In genomic region chr17:77501101-77501566, GRCh38 we compare ENCODE assay signal across 8 cellular contexts.
DNase-seq lines count a peak whose midpoint lies in the region; ATAC-seq, FAIRE-seq and TF ChIP-seq lines count a peak whose summit lies in the region.

No MANE protein-coding gene starts in this region.

- intact Hi-C loops in activated CD4-positive, alpha-beta T cell treated with anti-CD3 and anti-CD28 coated beads for 36 hours (cut with DNase I, micrococcal nuclease): no loop called here
- intact Hi-C loops in Caco-2 (cut with micrococcal nuclease; ENCODE audit: unreplicated experiment): no loop called here

- BruUV-seq in Caco-2 (replicated peaks; lab: Mats Ljungman, UMichigan): no TSS peak

- DNase-seq in activated CD4-positive, alpha-beta T cell treated with anti-CD3 and anti-CD28 coated beads for 36 hours: peak; percentile 72
- DNase-seq in activated CD4-positive, alpha-beta T cell treated with anti-CD3 and anti-CD28 coated beads for 4 hours: no peak
- DNase-seq in OCI-M1 (lab: John Stamatoyannopoulos, UW) (peak; percentile 18), H1 (ENCODE audit: low read depth in 1 of 2, low spot score in 2 of 2) (no peak), NOMO-1 treated with dmso at 0.1 percent for 144 hours (lab: John Stamatoyannopoulos, UW; ENCODE audit: unreplicated experiment) (no peak), Caco-2 (no peak)
- peak; percentile 70 for DNase-seq in stimulated activated CD8-positive, alpha-beta memory T cell treated with anti-CD3 and anti-CD28 coated beads, Interleukin-4, amount 100 ng/mL, for 48 hours

- no peaks in the 10 kb centered on the region for H3K4me1 Mint-ChIP-seq in activated CD4-positive, alpha-beta T cell treated with anti-CD3 and anti-CD28 coated beads for 36 hours
- H3K4me1 Mint-ChIP-seq in Caco-2 (ENCODE audit: low read depth, unreplicated experiment): no peaks in the 10 kb centered on the region

- no peak overlapping the region for H3K4me3 Mint-ChIP-seq in activated CD4-positive, alpha-beta T cell treated with anti-CD3 and anti-CD28 coated beads for 36 hours
- no peak overlapping the region for H3K4me3 Mint-ChIP-seq in Caco-2 (ENCODE audit: unreplicated experiment)

- peak in 1 of 2 experiments; percentile 39; a peak in 3 of 4 replicates for TF ChIP-seq RAD21 in H1 (IDR thresholded peaks at IDR 0.05 in 1 of 2, conservative IDR thresholded peaks at IDR 0.05 in 1 of 2; ENCODE audit: low read depth in 2 of 2, low read length in 2 of 2)

- FAIRE-seq in H1 (lab: Jason Lieb, UNC): no peak

- no peaks in the 10 kb centered on the region for H3K27me3 ChIP-seq in H1 (replicated peaks in 1 of 4; ENCODE audit: control insufficient read depth in 3 of 4, extremely low read depth in 1 of 4, insufficient read depth in 3 of 4, low read length in 3 of 4)
- no peaks in the 10 kb centered on the region for H3K27me3 ChIP-seq in Caco-2 (replicated peaks; ENCODE audit: control insufficient read depth, insufficient read depth, low read length)

- H3K23ac ChIP-seq in H1 (ENCODE audit: insufficient read length): no peak overlapping the region

- H3K36me3 Mint-ChIP-seq in activated CD4-positive, alpha-beta T cell treated with anti-CD3 and anti-CD28 coated beads for 36 hours (ENCODE audit: low read depth): peaks cover 23% of the 10 kb centered on the region
- H3K36me3 Mint-ChIP-seq in Caco-2 (ENCODE audit: insufficient read depth, unreplicated experiment): peaks cover 73% of the 10 kb centered on the region

- 78% methylated on average over 12 of the region's 12 CpGs; no CpG with 5 or more reads in 1 of the 2 experiments for WGBS in H1 (ENCODE audit: extremely low coverage in 1 of 2, insufficient coverage in 1 of 2, insufficient read length in 1 of 2, insufficient replicate concordance in 2 of 2, low coverage in 1 of 2, low lambda C conversion rate in 2 of 2, missing lambda C conversion rate in 1 of 2), 2 experiments

- no peak overlapping the region for H3K4me2 ChIP-seq in H1 (ENCODE audit: insufficient read depth in 1 of 2, low read depth in 2 of 2, low read length in 2 of 2)

- no peaks in the 10 kb centered on the region for H3K9me3 Mint-ChIP-seq in activated CD4-positive, alpha-beta T cell treated with anti-CD3 and anti-CD28 coated beads for 36 hours (ENCODE audit: low read depth)
- no peaks in the 10 kb centered on the region for H3K9me3 Mint-ChIP-seq in Caco-2 (ENCODE audit: unreplicated experiment)

- TF ChIP-seq EP300 in H1 (IDR thresholded peaks at IDR 0.05; ENCODE audit: borderline replicate concordance in 1 of 2, low read depth in 2 of 2, low read length in 2 of 2): no peak

- H3K36me3 ChIP-seq in H1 (ENCODE audit: control insufficient read depth in 2 of 4, insufficient read depth in 4 of 4, low read length in 3 of 4) (peaks cover 0 to 14% (median 11%) of the 10 kb centered on the region in 4 experiments; a peak in 5 of 8 replicates), Caco-2 (ENCODE audit: control insufficient read depth, insufficient read depth, low read length) (peaks cover 1% of the 10 kb centered on the region)

- no peaks in the 10 kb centered on the region for H3K23me2 ChIP-seq in H1 (ENCODE audit: low read depth, low read length)

- no peaks in the 10 kb centered on the region for H3K9me3 ChIP-seq in H1 (ENCODE audit: insufficient read depth in 2 of 2, low read depth in 1 of 2, low read length in 1 of 2)
- H3K9me3 ChIP-seq in Caco-2: no peaks in the 10 kb centered on the region

- H3K27ac ChIP-seq in H1 (ENCODE audit: low read depth, low read length): no peak overlapping the region

- no peak overlapping the region for H2BK5ac ChIP-seq in H1 (ENCODE audit: low read depth, low read length)

- peaks cover 2% of the 10 kb centered on the region; the same call in 1 of the 2 replicates for H3K79me1 ChIP-seq in H1 (ENCODE audit: low read depth, low read length)

- no peak overlapping the region for H3K18ac ChIP-seq in H1 (ENCODE audit: extremely low read depth, low read length)

- H2AK5ac ChIP-seq in H1 (ENCODE audit: low read depth, low read length): no peak overlapping the region

- TF ChIP-seq CTCF in H1 (IDR thresholded peaks at IDR 0.05; ENCODE audit: control extremely low read depth in 1 of 3, insufficient read depth in 1 of 3, low read depth in 1 of 3, low read length in 3 of 3) (peak; percentile 15 to 50 (median 21); a peak in 3 of 4 replicates), Caco-2 (IDR thresholded peaks at IDR 0.05; ENCODE audit: insufficient read depth in 1 of 2, low read depth in 1 of 2, low read length in 1 of 2, severe bottlenecking in 1 of 2, unreplicated experiment in 1 of 2) (peak in 1 of 2 experiments; percentile 33)

- peaks cover 0 to 7% (median 0%) of the 10 kb centered on the region in 4 experiments; a peak in 1 of 7 replicates for H3K4me1 ChIP-seq in H1 (replicated peaks in 1 of 4; ENCODE audit: control insufficient read depth in 3 of 4, insufficient read depth in 4 of 4, low read length in 3 of 4)
- no peaks in the 10 kb centered on the region for H3K4me1 ChIP-seq in Caco-2

- H3K4me3 ChIP-seq in H1 (ENCODE audit: extremely low read depth in 1 of 4, insufficient read depth in 2 of 4, low read depth in 3 of 4, low read length in 4 of 4) (no peak overlapping the region), Caco-2 (ENCODE audit: low read depth, low read length) (no peak overlapping the region)

- no peak overlapping the region for H3K14ac ChIP-seq in H1 (ENCODE audit: insufficient read length)

- no peak overlapping the region for H2BK120ac ChIP-seq in H1 (replicated peaks; ENCODE audit: low read depth, low read length)

- no peak overlapping the region for H3K4ac ChIP-seq in H1 (replicated peaks; ENCODE audit: insufficient read length, low read depth, low read length)

- H4K8ac ChIP-seq in H1 (ENCODE audit: extremely low read depth, insufficient read depth, low read length): no peak overlapping the region

- no peak overlapping the region for H3K9ac ChIP-seq in H1 (replicated peaks in 1 of 4; ENCODE audit: extremely low read depth in 1 of 4, low read depth in 3 of 4, low read length in 3 of 4)

- H2BK15ac ChIP-seq in H1 (ENCODE audit: low read length): no peak overlapping the region

- peaks cover 0 to 2% of the 10 kb centered on the region in 2 experiments for H4K20me1 ChIP-seq in H1 (replicated peaks in 1 of 2; ENCODE audit: control insufficient read depth in 1 of 2, insufficient read depth in 2 of 2, low read length in 2 of 2)

- no peaks in the 10 kb centered on the region for H3K79me2 ChIP-seq in H1 (ENCODE audit: control insufficient read depth in 1 of 2, insufficient read depth in 2 of 2, low read length in 2 of 2)

- H3K27me3 Mint-ChIP-seq in activated CD4-positive, alpha-beta T cell treated with anti-CD3 and anti-CD28 coated beads for 36 hours: no peaks in the 10 kb centered on the region
- no peaks in the 10 kb centered on the region for H3K27me3 Mint-ChIP-seq in Caco-2 (ENCODE audit: insufficient read depth, unreplicated experiment)

- CTCF ChIA-PET in activated CD4-positive, alpha-beta T cell treated with anti-CD3 and anti-CD28 coated beads for 36 hours (lab: Charles Lee): interaction anchor here (0.6 to 1.6 kb wide), 6 partner anchors 11 to 162 kb away, joined by 3 to 6 read pairs (median 3); no protein-coding TSS in a partner anchor
- CTCF ChIA-PET in H1 (lab: Charles Lee; ENCODE audit: partially characterized antibody): interaction anchor here (0.5 to 2.8 kb wide), 10 partner anchors 9 to 477 kb away, joined by 3 to 19 read pairs (median 4); no protein-coding TSS in a partner anchor
- CTCF ChIA-PET in Caco-2 (lab: Charles Lee): interaction anchor here (0.7 to 1.0 kb wide), 3 partner anchors 72 to 698 kb away, joined by 3 read pairs; no protein-coding TSS in a partner anchor

- H4K5ac ChIP-seq in H1 (ENCODE audit: insufficient read length, low read depth, low read length): no peak overlapping the region

- no peak for TF ChIP-seq POLR2A in H1 (IDR thresholded peaks at IDR 0.05; ENCODE audit: control extremely low read depth in 1 of 2, low read depth in 2 of 2, low read length in 2 of 2)

- no peak overlapping the region for H2BK20ac ChIP-seq in H1 (ENCODE audit: low read length)

- no peak overlapping the region for H3K27ac Mint-ChIP-seq in activated CD4-positive, alpha-beta T cell treated with anti-CD3 and anti-CD28 coated beads for 36 hours
- H3K27ac Mint-ChIP-seq in Caco-2 (ENCODE audit: unreplicated experiment): no peak overlapping the region

- H4K91ac ChIP-seq in H1 (replicated peaks; ENCODE audit: insufficient read length, low read length): no peak overlapping the region

- ATAC-seq in activated CD4-positive, alpha-beta T cell treated with anti-CD3 and anti-CD28 coated beads for 36 hours: peak; percentile 34
- ATAC-seq in GM21619 (IDR thresholded peaks at IDR 0.05; ENCODE audit: unreplicated experiment): no peak

- H3K56ac ChIP-seq in H1 (replicated peaks; ENCODE audit: insufficient read length, low read depth, low read length): no peak overlapping the region

- H2AFZ ChIP-seq in H1 (ENCODE audit: low read length): no peak overlapping the region

- H2BK12ac ChIP-seq in H1 (ENCODE audit: low read depth, low read length): no peak overlapping the region

- POLR2A ChIA-PET in activated CD4-positive, alpha-beta T cell treated with anti-CD3 and anti-CD28 coated beads for 36 hours (lab: Charles Lee): no interaction called here
- POLR2A ChIA-PET in H1 (lab: Charles Lee; ENCODE audit: partially characterized antibody): interaction anchor here (0.6 to 1.4 kb wide), 2 partner anchors 80 to 123 kb away, joined by 3 read pairs; no protein-coding TSS in a partner anchor
- POLR2A ChIA-PET in Caco-2 (lab: Charles Lee): no interaction called here

TF ChIP-seq in H1, 55 proteins besides CTCF, POLR2A, EP300 and RAD21:
- TF ChIP-seq KDM1A (IDR thresholded peaks at IDR 0.05; ENCODE audit: borderline replicate concordance, low read length) (peak; percentile 80; the same call in 1 of the 2 replicates), KDM4A (IDR thresholded peaks at IDR 0.05; ENCODE audit: low read depth, low read length, severe bottlenecking) (no peak)

Comparison
In these comparisons a context has a peak if more than half of its experiments do, and no peak if none do; other contexts are left out.
1. DNase-seq: peak in activated CD4-positive, alpha-beta T cell treated with anti-CD3 and anti-CD28 coated beads for 36 hours (single experiment), OCI-M1 (single experiment) and stimulated activated CD8-positive, alpha-beta memory T cell treated with anti-CD3 and anti-CD28 coated beads, Interleukin-4, amount 100 ng/mL, for 48 hours (single experiment); none in activated CD4-positive, alpha-beta T cell treated with anti-CD3 and anti-CD28 coated beads for 4 hours (0 of 2), H1 (0 of 2), NOMO-1 treated with dmso at 0.1 percent for 144 hours (single experiment) and Caco-2 (0 of 2).